In the genomic region with DNA sequence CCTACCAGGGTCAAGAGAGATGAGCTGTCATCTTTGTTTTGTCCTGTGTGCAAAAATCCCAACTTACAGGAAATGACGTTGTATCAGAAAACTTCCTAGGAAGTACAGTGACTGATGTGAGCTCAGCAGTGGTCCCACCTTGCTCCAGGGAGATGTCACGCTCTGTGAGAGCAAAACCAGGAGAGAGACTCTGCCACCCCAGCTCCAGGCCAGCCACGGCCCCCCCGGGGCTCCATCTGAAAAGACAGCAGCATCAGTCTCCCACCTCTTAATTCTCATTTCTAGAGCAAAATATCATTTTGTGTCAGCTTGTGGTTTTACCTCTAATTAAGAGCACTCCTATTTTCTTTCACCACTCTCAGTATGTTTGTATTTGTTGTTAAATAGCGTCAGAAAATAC, we compare ENCODE assay signal across 22 cellular contexts. TPM values are rescaled to one million over a fixed set of nuclear protein-coding genes. Genes with fewer than 3 reads are reported as not detected.
DNase-seq lines count a peak whose midpoint lies in the region; ATAC-seq, FAIRE-seq and TF ChIP-seq lines count a peak whose summit lies in the region.
"Had no signal": no experiment of that assay in that cellular context is flagged by ENCODE, and none has a peak within 500 bp of the region (broad histone marks: within the 10 kb centered on the region; RNA-seq: fewer than 3 reads in every experiment).

No MANE protein-coding gene starts in this region.

- no peaks in the 10 kb centered on the region for H3K27me3 ChIP-seq in brain microvascular endothelial cell (replicated peaks)
- H3K27me3 ChIP-seq: gastrocnemius medialis, right lobe of liver, tibial artery had no signal

- peak overlapping the region; percentile 41 to 60; a peak in 4 of 6 replicates for H3K27ac ChIP-seq in A549
- no peak overlapping the region for H3K27ac ChIP-seq in brain microvascular endothelial cell
- H3K27ac ChIP-seq: epithelial cell of prostate, gastrocnemius medialis, left ventricle myocardium inferior, right lobe of liver, tibial artery had no signal

- no peaks in the 10 kb centered on the region for H3K36me3 ChIP-seq in brain microvascular endothelial cell (replicated peaks)
- H3K36me3 ChIP-seq: gastrocnemius medialis, left ventricle myocardium inferior, right lobe of liver, tibial artery had no signal

- ATAC-seq in activated CD4-positive, CD25-positive, alpha-beta regulatory T cell treated with anti-CD3 and anti-CD28 coated beads, Interleukin-2, amount 50 U/mL, for 24 hours = peak; percentile 32 to 53
- ATAC-seq in A549 (no peak; a peak in 1 of 6 replicates), HG02884 (IDR thresholded peaks at IDR 0.05; ENCODE audit: unreplicated experiment) (peak; percentile 61)
- ATAC-seq: gastrocnemius medialis, right lobe of liver had no signal

- no peaks in the 10 kb centered on the region for H3K9me3 ChIP-seq in A549
- H3K9me3 ChIP-seq: gastrocnemius medialis, left ventricle myocardium inferior, right lobe of liver, tibial artery had no signal

- peaks cover 48% of the 10 kb centered on the region for H3K4me1 ChIP-seq in A549
- H3K4me1 ChIP-seq: gastrocnemius medialis, left ventricle myocardium inferior, right lobe of liver, tibial artery had no signal

- H3K4me3 ChIP-seq in A549 (no peak overlapping the region), brain microvascular endothelial cell (ENCODE audit: low read depth, low read length) (no peak overlapping the region)
- H3K4me3 ChIP-seq: gastrocnemius medialis, left ventricle myocardium inferior, right lobe of liver, tibial artery had no signal

- TF ChIP-seq EP300 in A549 (IDR thresholded peaks at IDR 0.05) = no peak

- H3K27me3 Mint-ChIP-seq in CD14-positive monocyte (ENCODE audit: low read depth in 3 of 3) = peaks cover 0 to 3% (median 0%) of the 10 kb centered on the region in 3 donors

- in situ Hi-C loops in brain microvascular endothelial cell (cut with HindIII; ENCODE audit: low pct_ligation_motif_present, low sequenced_read_pairs) = no loop called here

- H3K27ac Mint-ChIP-seq in CD14-positive monocyte = no peak overlapping the region
- H3K27ac Mint-ChIP-seq: activated naive CD4-positive, alpha-beta T cell treated with anti-CD3 and anti-CD28 coated beads, Interleukin-2, amount 50 U/mL, for 24 hours had no signal

- peaks cover 16% of the 10 kb centered on the region for H3K4me1 Mint-ChIP-seq in CD14-positive monocyte

- no peak for DNase-seq in activated CD4-positive, CD25-positive, alpha-beta regulatory T cell (lab: John Stamatoyannopoulos, UW)
- DNase-seq in A549 (ENCODE audit: low read depth in 1 of 2, low spot score in 1 of 2) = no peak
- DNase-seq in brain microvascular endothelial cell = peak; percentile 33
- no peak for DNase-seq in CD14-positive monocyte (ENCODE audit: low spot score)
- DNase-seq in iPS-NIHi11 (ENCODE audit: low spot score) = no peak
- DNase-seq in H54 (ENCODE audit: insufficient read length, low spot score) = no peak
- DNase-seq: 8988T, C1 segment of cervical spinal cord, gastrocnemius medialis, H7, left ventricle myocardium inferior, NCI-H2171 treated with DMSO at 0.1 percent for 48 hours, nucleus accumbens, right lobe of liver, tibial artery had no signal

- H3K4me3 Mint-ChIP-seq in CD14-positive monocyte = no peak overlapping the region
- H3K4me3 Mint-ChIP-seq: activated naive CD4-positive, alpha-beta T cell treated with anti-CD3 and anti-CD28 coated beads, Interleukin-2, amount 50 U/mL, for 24 hours had no signal

- no peak for FAIRE-seq in A549 (lab: Jason Lieb, UNC)
- FAIRE-seq in H54 (lab: Jason Lieb, UNC) = no peak
- FAIRE-seq: HTR-8/SVneo, RCC 7860, TTC549 had no signal

- TF ChIP-seq RAD21 in A549 (conservative IDR thresholded peaks at IDR 0.05 in 1 of 2, IDR thresholded peaks at IDR 0.05 in 1 of 2) = no peak

- POLR2A ChIA-PET in A549 (lab: Yijun Ruan, JAX) = interaction anchor here (0.9 kb wide), 1 partner anchor 22 kb away, joined by 4 read pairs; no protein-coding TSS in a partner anchor

- 72% methylated on average over 5 of the region's 5 CpGs for WGBS in A549 (ENCODE audit: missing lambda C conversion rate)

- CTCF ChIA-PET in A549 (lab: Yijun Ruan, JAX) = interaction anchor here (0.7 kb wide), 1 partner anchor 22 kb away, joined by 3 read pairs; no protein-coding TSS in a partner anchor

- TF ChIP-seq CTCF in A549 (IDR thresholded peaks at IDR 0.05) = no peak
- TF ChIP-seq CTCF in brain microvascular endothelial cell (IDR thresholded peaks at IDR 0.05; ENCODE audit: low read depth, low read length, missing control alignments) = no peak
- no peak for TF ChIP-seq CTCF in CD14-positive monocyte (IDR thresholded peaks at IDR 0.05)

- no peaks in the 10 kb centered on the region for H3K36me3 Mint-ChIP-seq in CD14-positive monocyte
- H3K36me3 Mint-ChIP-seq: activated naive CD4-positive, alpha-beta T cell treated with anti-CD3 and anti-CD28 coated beads, Interleukin-2, amount 50 U/mL, for 24 hours had no signal

- peaks cover 0 to 8% (median 2%) of the 10 kb centered on the region in 7 donors for H3K9me3 Mint-ChIP-seq in CD14-positive monocyte
- H3K9me3 Mint-ChIP-seq: activated naive CD4-positive, alpha-beta T cell treated with anti-CD3 and anti-CD28 coated beads, Interleukin-2, amount 50 U/mL, for 24 hours had no signal

- TF ChIP-seq POLR2A in A549 (IDR thresholded peaks at IDR 0.05; ENCODE audit: low read length) (no peak), H54 (IDR thresholded peaks at IDR 0.05; ENCODE audit: low read depth, low read length) (no peak)

- intact Hi-C loops in CD14-positive monocyte (cut with micrococcal nuclease) = no loop called here

- H3K4me2 ChIP-seq in A549 = 0 out of 3 replicates have a peak overlapping the region, but pooled peaks have one; percentile 46

TF ChIP-seq in A549, 52 proteins besides CTCF, POLR2A, EP300 and RAD21 (continues in another document):
- TF ChIP-seq ZNF302 (CRISPR knock-in tag; IDR thresholded peaks at IDR 0.05) (no peak), PHF8 (IDR thresholded peaks at IDR 0.05; ENCODE audit: borderline replicate concordance, low read depth) (no peak), CHD2 (IDR thresholded peaks at IDR 0.05; ENCODE audit: low read length, partially characterized antibody) (no peak), RNF2 (IDR thresholded peaks at IDR 0.05; ENCODE audit: borderline replicate concordance, low read depth) (no peak), NFE2L2 (conservative IDR thresholded peaks at IDR 0.05; ENCODE audit: low read length) (no peak), GATA3 (IDR thresholded peaks at IDR 0.05; ENCODE audit: borderline replicate concordance) (no peak), ESRRA (IDR thresholded peaks at IDR 0.05; ENCODE audit: borderline replicate concordance, low read length) (no peak), FOSL2 (IDR thresholded peaks at IDR 0.05) (no peak), FOSL2 (CRISPR knock-in tag; IDR thresholded peaks at IDR 0.05) (no peak), FOXS1 (CRISPR knock-in tag; IDR thresholded peaks at IDR 0.05) (no peak), JUNB (IDR thresholded peaks at IDR 0.05) (no peak), CHD4 (IDR thresholded peaks at IDR 0.05; ENCODE audit: borderline replicate concordance) (no peak)
- TF ChIP-seq, protein P1, sequence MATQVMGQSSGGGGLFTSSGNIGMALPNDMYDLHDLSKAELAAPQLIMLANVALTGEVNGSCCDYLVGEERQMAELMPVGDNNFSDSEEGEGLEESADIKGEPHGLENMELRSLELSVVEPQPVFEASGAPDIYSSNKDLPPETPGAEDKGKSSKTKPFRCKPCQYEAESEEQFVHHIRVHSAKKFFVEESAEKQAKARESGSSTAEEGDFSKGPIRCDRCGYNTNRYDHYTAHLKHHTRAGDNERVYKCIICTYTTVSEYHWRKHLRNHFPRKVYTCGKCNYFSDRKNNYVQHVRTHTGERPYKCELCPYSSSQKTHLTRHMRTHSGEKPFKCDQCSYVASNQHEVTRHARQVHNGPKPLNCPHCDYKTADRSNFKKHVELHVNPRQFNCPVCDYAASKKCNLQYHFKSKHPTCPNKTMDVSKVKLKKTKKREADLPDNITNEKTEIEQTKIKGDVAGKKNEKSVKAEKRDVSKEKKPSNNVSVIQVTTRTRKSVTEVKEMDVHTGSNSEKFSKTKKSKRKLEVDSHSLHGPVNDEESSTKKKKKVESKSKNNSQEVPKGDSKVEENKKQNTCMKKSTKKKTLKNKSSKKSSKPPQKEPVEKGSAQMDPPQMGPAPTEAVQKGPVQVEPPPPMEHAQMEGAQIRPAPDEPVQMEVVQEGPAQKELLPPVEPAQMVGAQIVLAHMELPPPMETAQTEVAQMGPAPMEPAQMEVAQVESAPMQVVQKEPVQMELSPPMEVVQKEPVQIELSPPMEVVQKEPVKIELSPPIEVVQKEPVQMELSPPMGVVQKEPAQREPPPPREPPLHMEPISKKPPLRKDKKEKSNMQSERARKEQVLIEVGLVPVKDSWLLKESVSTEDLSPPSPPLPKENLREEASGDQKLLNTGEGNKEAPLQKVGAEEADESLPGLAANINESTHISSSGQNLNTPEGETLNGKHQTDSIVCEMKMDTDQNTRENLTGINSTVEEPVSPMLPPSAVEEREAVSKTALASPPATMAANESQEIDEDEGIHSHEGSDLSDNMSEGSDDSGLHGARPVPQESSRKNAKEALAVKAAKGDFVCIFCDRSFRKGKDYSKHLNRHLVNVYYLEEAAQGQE (IDR thresholded peaks at IDR 0.05) = no peak
- TF ChIP-seq, protein P2, sequence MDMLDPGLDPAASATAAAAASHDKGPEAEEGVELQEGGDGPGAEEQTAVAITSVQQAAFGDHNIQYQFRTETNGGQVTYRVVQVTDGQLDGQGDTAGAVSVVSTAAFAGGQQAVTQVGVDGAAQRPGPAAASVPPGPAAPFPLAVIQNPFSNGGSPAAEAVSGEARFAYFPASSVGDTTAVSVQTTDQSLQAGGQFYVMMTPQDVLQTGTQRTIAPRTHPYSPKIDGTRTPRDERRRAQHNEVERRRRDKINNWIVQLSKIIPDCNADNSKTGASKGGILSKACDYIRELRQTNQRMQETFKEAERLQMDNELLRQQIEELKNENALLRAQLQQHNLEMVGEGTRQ (IDR thresholded peaks at IDR 0.05) = no peak
- TF ChIP-seq, protein P3, sequence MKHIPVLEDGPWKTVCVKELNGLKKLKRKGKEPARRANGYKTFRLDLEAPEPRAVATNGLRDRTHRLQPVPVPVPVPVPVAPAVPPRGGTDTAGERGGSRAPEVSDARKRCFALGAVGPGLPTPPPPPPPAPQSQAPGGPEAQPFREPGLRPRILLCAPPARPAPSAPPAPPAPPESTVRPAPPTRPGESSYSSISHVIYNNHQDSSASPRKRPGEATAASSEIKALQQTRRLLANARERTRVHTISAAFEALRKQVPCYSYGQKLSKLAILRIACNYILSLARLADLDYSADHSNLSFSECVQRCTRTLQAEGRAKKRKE (CRISPR knock-in tag; IDR thresholded peaks at IDR 0.05; ENCODE audit: low read depth) = no peak

RNA-seq across cellular contexts. Expression of a gene that starts 57.5 kb away (rescaled TPM):
- 484 and 498 TPM in 2 replicates for polyA plus RNA-seq in A549 (2011; rRNA removed)
- 333 and 358 TPM in 2 replicates for polyA plus RNA-seq in A549 (2012; cell fraction: cytosol; rRNA removed)
- polyA plus RNA-seq in A549 (2012; cell fraction: nucleus; rRNA removed) = 118 and 127 TPM in 2 replicates
- 419 to 437 TPM (median 426 TPM) in 3 replicates for polyA plus RNA-seq in A549 (2017; fragmentation: RNase III; extraction: RNeasy Plus Mini Kit Qiagen cat#74134 plus additional on column Dnase treatment)
- 129 and 132 TPM in 2 replicates for polyA minus RNA-seq in A549 (2011; rRNA and poly(A)+ RNA removed)
- polyA plus RNA-seq in CD14-positive monocyte = 100 to 1,000 TPM; 727 to 814 TPM

Comparison
In these comparisons a context has a peak if more than half of its experiments do, and no peak if none do; other contexts are left out.
1. ATAC-seq: peak in activated CD4-positive, CD25-positive, alpha-beta regulatory T cell treated with anti-CD3 and anti-CD28 coated beads, Interleukin-2, amount 50 U/mL, for 24 hours (2 of 2) and HG02884 (single experiment); none in A549 (0 of 2).